Comparison of ENCODE assay signal across 1 cellular context in genomic region chr13:101499406-101499805, GRCh38.
TF ChIP-seq lines count a peak whose summit lies in the region.

No MANE protein-coding gene starts in this region.

TF ChIP-seq in SK-N-SH treated with all-trans-retinoic acid at 6 μM for 48 hours, 23 proteins besides CTCF, POLR2A, EP300 and RAD21 (continued from another document):
- no peak for TF ChIP-seq ZNF565 (CRISPR knock-in tag; conservative IDR thresholded peaks at IDR 0.05; ENCODE audit: low read depth)
- no peak for TF ChIP-seq OSR1 (CRISPR knock-in tag; IDR thresholded peaks at IDR 0.05)
